ENCODE assay signal across 12 cellular contexts in the genomic region with DNA sequence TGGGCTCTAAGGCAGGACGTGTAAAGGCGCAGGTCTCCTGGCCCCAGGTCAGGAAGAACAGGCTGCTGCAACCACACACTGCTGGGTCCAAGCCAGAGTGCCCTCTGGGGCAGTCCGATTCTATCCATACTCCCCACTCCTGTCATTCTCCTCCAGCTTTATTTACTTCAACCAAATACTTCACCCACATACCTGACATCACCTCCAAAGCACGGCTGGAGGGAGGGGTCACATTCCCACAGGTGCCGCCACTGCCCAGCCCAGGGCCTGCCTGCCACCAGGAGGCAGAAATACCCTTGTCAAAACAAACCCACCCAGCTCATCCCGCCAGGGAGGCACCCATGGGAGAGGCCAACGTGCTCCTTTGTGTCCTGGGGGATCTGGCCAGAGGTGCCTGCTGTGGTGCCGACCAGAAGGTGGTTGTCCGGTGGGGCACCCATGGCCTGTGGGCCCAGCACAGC.
DNase-seq lines count a peak whose midpoint lies in the region; ATAC-seq, FAIRE-seq and TF ChIP-seq lines count a peak whose summit lies in the region.
"Had no signal": no experiment of that assay in that cellular context is flagged by ENCODE, and none has a peak within 500 bp of the region (broad histone marks: within the 10 kb centered on the region; RNA-seq: fewer than 3 reads in every experiment).

No MANE protein-coding gene starts in this region.

- H3K4me3 ChIP-seq in A549 (no peak overlapping the region), Loucy (ENCODE audit: low read length, poor library complexity, severe bottlenecking) (no peak overlapping the region), mucosa of descending colon (no peak overlapping the region)

- peak overlapping the region; percentile 65 for H2AFZ ChIP-seq in Loucy (ENCODE audit: low read length)

- ATAC-seq in A549 = peak; percentile 10 to 33; a peak in 3 of 6 replicates
- ATAC-seq in mucosa of descending colon = peak; percentile 24
- no peak for ATAC-seq in stimulated activated naive CD8-positive, alpha-beta T cell treated with anti-CD3 and anti-CD28 coated beads, Interleukin-15, Interleukin-2, amounts not matched to agents 100 U/mL and 50 U/mL, for 24 hours

- no peak for DNase-seq in A549 (ENCODE audit: low read depth in 1 of 2, low spot score in 1 of 2)
- no peak for DNase-seq in chondrocyte (ENCODE audit: low spot score)
- DNase-seq in mucosa of descending colon = no peak
- DNase-seq in AG08396 (ENCODE audit: low spot score) = no peak
- no peak for DNase-seq in stimulated activated naive CD8-positive, alpha-beta T cell treated with anti-CD3 and anti-CD28 coated beads, Interleukin-15, Interleukin-2, amounts not matched to agents 100 U/mL and 50 U/mL, for 24 hours
- no peak for DNase-seq in ecto neural progenitor cell (ENCODE audit: low spot score)
- DNase-seq in D341Med (ENCODE audit: low spot score) = no peak
- DNase-seq: DMS79 treated with DMSO at 0.1 percent for 48 hours had no signal

- no peaks in the 10 kb centered on the region for H3K9me3 ChIP-seq in A549
- H3K9me3 ChIP-seq in Loucy (ENCODE audit: insufficient read depth, low read depth, low read length) = no peaks in the 10 kb centered on the region
- H3K9me3 ChIP-seq in mucosa of descending colon = no peaks in the 10 kb centered on the region

- H4K20me1 ChIP-seq in Loucy (ENCODE audit: insufficient read depth, low read length, poor library complexity, severe bottlenecking) = no peaks in the 10 kb centered on the region

- H3K9me2 ChIP-seq in Loucy (replicated peaks; ENCODE audit: low read depth, low read length) = no peaks in the 10 kb centered on the region

- no peaks in the 10 kb centered on the region for H3K9me3 Mint-ChIP-seq in chondrocyte (ENCODE audit: low read depth)
- H3K9me3 Mint-ChIP-seq: activated T-cell treated with anti-CD3 and anti-CD28 coated beads, Interleukin-2, amount 50 U/mL, for 4 hours had no signal

- peaks cover 16% of the 10 kb centered on the region for H3K4me1 Mint-ChIP-seq in chondrocyte (ENCODE audit: low read depth)

- H3K27ac ChIP-seq in A549 = peak overlapping the region in 1 of 2 experiments; percentile 12; a peak in 1 of 6 replicates
- H3K27ac ChIP-seq: VCaP had no signal

- H3K27me3 ChIP-seq in Loucy (ENCODE audit: insufficient read depth, low read length, poor library complexity, severe bottlenecking) = no peaks in the 10 kb centered on the region

- H3K79me2 ChIP-seq in Loucy (ENCODE audit: insufficient read depth, low read length) = no peaks in the 10 kb centered on the region

- H3K27me3 Mint-ChIP-seq in chondrocyte (ENCODE audit: low read depth) = no peaks in the 10 kb centered on the region

- H3K4me3 Mint-ChIP-seq in chondrocyte (ENCODE audit: unreplicated experiment) = no peak overlapping the region
- H3K4me3 Mint-ChIP-seq: activated T-cell treated with anti-CD3 and anti-CD28 coated beads, Interleukin-2, amount 50 U/mL, for 4 hours had no signal

- 87% methylated on average over 7 of the region's 9 CpGs for WGBS in A549 (ENCODE audit: missing lambda C conversion rate)

- TF ChIP-seq CTCF in A549 (IDR thresholded peaks at IDR 0.05) (no peak), Loucy (conservative IDR thresholded peaks at IDR 0.05; ENCODE audit: low read length) (no peak), chondrocyte (IDR thresholded peaks at IDR 0.05) (no peak), mucosa of descending colon (IDR thresholded peaks at IDR 0.05) (no peak)

- no peaks in the 10 kb centered on the region for H3K36me3 Mint-ChIP-seq in chondrocyte (ENCODE audit: low read depth)

- no peak; a peak in 1 of 5 replicates for TF ChIP-seq RAD21 in A549 (conservative IDR thresholded peaks at IDR 0.05 in 1 of 2, IDR thresholded peaks at IDR 0.05 in 1 of 2)

- peak overlapping the region; percentile 17 for H3K27ac Mint-ChIP-seq in chondrocyte (ENCODE audit: unreplicated experiment)

- TF ChIP-seq EP300 in A549 (IDR thresholded peaks at IDR 0.05) = no peak

- H3K9ac ChIP-seq in Loucy (ENCODE audit: low read depth, low read length, poor library complexity, severe bottlenecking) = no peak overlapping the region

- FAIRE-seq in A549 (lab: Jason Lieb, UNC) = no peak
- FAIRE-seq: endometrium had no signal

- H3F3A ChIP-seq in Loucy (ENCODE audit: low read depth) = no peaks in the 10 kb centered on the region

- no peak for TF ChIP-seq POLR2A in A549 (IDR thresholded peaks at IDR 0.05; ENCODE audit: low read length)

- no peak overlapping the region; the same call in 2 of the 3 replicates for H3K4me2 ChIP-seq in A549
- H3K4me2 ChIP-seq in Loucy (ENCODE audit: low read depth, low read length, poor library complexity, severe bottlenecking) = no peak overlapping the region

- H3K36me3 ChIP-seq in Loucy (ENCODE audit: insufficient read depth, low read length) (no peaks in the 10 kb centered on the region), mucosa of descending colon (ENCODE audit: low read depth) (no peaks in the 10 kb centered on the region)

- H3K4me1 ChIP-seq in A549 = peaks cover 2% of the 10 kb centered on the region; the same call in 2 of the 3 replicates
- no peaks in the 10 kb centered on the region for H3K4me1 ChIP-seq in Loucy (ENCODE audit: insufficient read depth, low read length, poor library complexity, severe bottlenecking)
- no peaks in the 10 kb centered on the region for H3K4me1 ChIP-seq in mucosa of descending colon (ENCODE audit: low read depth)

- intact Hi-C loops in mucosa of descending colon (cut with DNase I, micrococcal nuclease) = loop anchor here in 1 of 2 donors (10.0 kb wide), 1 partner anchor 99 kb away; a partner anchor contains a TSS

- CTCF ChIA-PET in A549 (lab: Yijun Ruan, JAX) = interaction anchor here (0.6 to 10.7 kb wide), 57 partner anchors 8 to 1418 kb away, joined by 3 to 146 read pairs (median 5); a partner anchor contains a TSS

- POLR2A ChIA-PET in A549 (lab: Yijun Ruan, JAX) = interaction anchor here (0.5 to 1.6 kb wide), 2 partner anchors 100 to 486 kb away, joined by 3 to 5 read pairs; a partner anchor contains a TSS

TF ChIP-seq in A549, 52 proteins besides CTCF, POLR2A, EP300 and RAD21:
- TF ChIP-seq EHMT2 (IDR thresholded peaks at IDR 0.05; ENCODE audit: low read depth) = no peak
- no peak for TF ChIP-seq JUNB (IDR thresholded peaks at IDR 0.05)
- no peak for TF ChIP-seq KDM5A (IDR thresholded peaks at IDR 0.05)
- TF ChIP-seq TP53 (CRISPR knock-in tag; IDR thresholded peaks at IDR 0.05) = no peak
- TF ChIP-seq NFE2L2 (conservative IDR thresholded peaks at IDR 0.05; ENCODE audit: low read length) = no peak
- TF ChIP-seq EHF (CRISPR knock-in tag; IDR thresholded peaks at IDR 0.05) = no peak
- no peak for TF ChIP-seq BHLHE40 (IDR thresholded peaks at IDR 0.05; ENCODE audit: low read depth, low read length)
- TF ChIP-seq CHD4 (IDR thresholded peaks at IDR 0.05; ENCODE audit: borderline replicate concordance) = no peak
- TF ChIP-seq CBX2 (IDR thresholded peaks at IDR 0.05; ENCODE audit: borderline replicate concordance, low read depth) = no peak
- TF ChIP-seq HOXA7 (CRISPR knock-in tag; IDR thresholded peaks at IDR 0.05) = no peak
